6 cellular contexts compared by ENCODE assay signal in genomic region chr2:239718964-239719363, GRCh38.
DNase-seq lines count a peak whose midpoint lies in the region; ATAC-seq and TF ChIP-seq lines count a peak whose summit lies in the region.
"Not testable (repeated sequence)": the region's sequence is repeated elsewhere in the genome, so short reads cannot be mapped to it uniquely, and the experiment has no call there.

No MANE protein-coding gene starts in this region.

- WGBS in sigmoid colon, 2 donors: 91 to 92% methylated on average over 6 of the region's 6 CpGs

- H3K4me1 ChIP-seq in sigmoid colon: peaks cover 0 to 10% (median 0%) of the 10 kb centered on the region in 4 donors
- H3K4me1 ChIP-seq in upper lobe of right lung: not testable (repeated sequence)

- not testable (repeated sequence) for TF ChIP-seq CTCF in chondrocyte (IDR thresholded peaks at IDR 0.05); sigmoid colon (IDR thresholded peaks at IDR 0.05); upper lobe of right lung (IDR thresholded peaks at IDR 0.05)

- H3K36me3 Mint-ChIP-seq in activated CD4-positive, alpha-beta memory T cell treated with anti-CD3 and anti-CD28 coated beads for 36 hours; chondrocyte (ENCODE audit: low read depth): not testable (repeated sequence)

- not testable (repeated sequence) for H3K4me3 ChIP-seq in sigmoid colon, upper lobe of right lung

- not testable (repeated sequence) for TF ChIP-seq POLR2A in sigmoid colon (IDR thresholded peaks at IDR 0.05)

- intact Hi-C loops in activated CD4-positive, alpha-beta memory T cell treated with anti-CD3 and anti-CD28 coated beads for 36 hours (cut with micrococcal nuclease); cardiac septum (cut with DNase I); sigmoid colon (cut with DNase I); upper lobe of right lung (cut with DNase I): not testable (repeated sequence)

- not testable (repeated sequence) for H3K9me3 ChIP-seq in sigmoid colon, upper lobe of right lung

- not testable (repeated sequence) for H3K4me3 Mint-ChIP-seq in activated CD4-positive, alpha-beta memory T cell treated with anti-CD3 and anti-CD28 coated beads for 36 hours; chondrocyte (ENCODE audit: unreplicated experiment)

- POLR2A ChIA-PET in activated CD4-positive, alpha-beta memory T cell treated with anti-CD3 and anti-CD28 coated beads for 36 hours (lab: Charles Lee): not testable (repeated sequence)

- not testable (repeated sequence) for H3K27me3 ChIP-seq in sigmoid colon, upper lobe of right lung

- not testable (repeated sequence) for ATAC-seq in upper lobe of right lung

- H3K27ac ChIP-seq in sigmoid colon, upper lobe of right lung: not testable (repeated sequence)

- TF ChIP-seq EP300 in sigmoid colon (IDR thresholded peaks at IDR 0.05): not testable (repeated sequence)

- not testable (repeated sequence) for H3K27me3 Mint-ChIP-seq in activated CD4-positive, alpha-beta memory T cell treated with anti-CD3 and anti-CD28 coated beads for 36 hours; chondrocyte (ENCODE audit: low read depth)

- H3K36me3 ChIP-seq in sigmoid colon, upper lobe of right lung: not testable (repeated sequence)

- not testable (repeated sequence) for H3K27ac Mint-ChIP-seq in activated CD4-positive, alpha-beta memory T cell treated with anti-CD3 and anti-CD28 coated beads for 36 hours; chondrocyte (ENCODE audit: unreplicated experiment)

- CTCF ChIA-PET in activated CD4-positive, alpha-beta memory T cell treated with anti-CD3 and anti-CD28 coated beads for 36 hours (lab: Charles Lee): not testable (repeated sequence)

- DNase-seq in activated CD4-positive, alpha-beta memory T cell treated with anti-CD3 and anti-CD28 coated beads for 36 hours: peak; percentile 5
- DNase-seq in chondrocyte (ENCODE audit: low spot score) (peak; percentile 32), cardiac septum (ENCODE audit: low spot score) (peak; percentile 24), mesenteric fat pad (ENCODE audit: low spot score) (peak; percentile 33), sigmoid colon (peak; percentile 52), upper lobe of right lung (peak; percentile 27)

- not testable (repeated sequence) for H3K4me1 Mint-ChIP-seq in activated CD4-positive, alpha-beta memory T cell treated with anti-CD3 and anti-CD28 coated beads for 36 hours (ENCODE audit: low read depth); chondrocyte (ENCODE audit: low read depth)

- not testable (repeated sequence) for H3K9me3 Mint-ChIP-seq in activated CD4-positive, alpha-beta memory T cell treated with anti-CD3 and anti-CD28 coated beads for 36 hours; chondrocyte (ENCODE audit: low read depth)
